In the genomic region with DNA sequence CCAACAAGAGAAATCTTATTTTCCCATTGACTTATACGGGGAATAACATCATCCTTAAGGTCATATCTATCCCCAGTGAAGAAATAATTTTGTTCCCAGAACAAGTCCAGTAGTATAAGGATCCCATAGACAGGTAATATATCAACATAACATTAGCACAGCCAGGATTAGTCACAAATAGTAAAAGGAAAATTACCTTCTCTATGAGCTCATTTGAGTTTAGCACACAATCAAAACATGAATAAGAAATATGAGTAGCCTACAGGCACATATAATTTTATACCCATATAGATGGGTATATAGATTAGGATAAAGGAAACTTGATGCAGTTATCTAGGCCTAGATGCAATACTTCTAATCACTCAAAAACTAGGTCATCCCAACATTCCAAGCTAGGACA, we compare ENCODE assay signal across 22 cellular contexts. TPM values are rescaled to one million over a fixed set of nuclear protein-coding genes. Genes with fewer than 3 reads are reported as not detected.
DNase-seq lines count a peak whose midpoint lies in the region; ATAC-seq and TF ChIP-seq lines count a peak whose summit lies in the region.
"Had no signal": no experiment of that assay in that cellular context is flagged by ENCODE, and none has a peak within 500 bp of the region (broad histone marks: within the 10 kb centered on the region; RNA-seq: fewer than 3 reads in every experiment).

No MANE protein-coding gene starts in this region.

- no peak for TF ChIP-seq CTCF in HEK293 (tag by site-specific recombination; IDR thresholded peaks at IDR 0.05)
- TF ChIP-seq CTCF in RWPE2 (IDR thresholded peaks at IDR 0.05; ENCODE audit: poor library complexity, severe bottlenecking) = no peak
- no peak for TF ChIP-seq CTCF in smooth muscle cell (IDR thresholded peaks at IDR 0.05; ENCODE audit: borderline replicate concordance, insufficient read depth, poor library complexity, severe bottlenecking)
- no peak for TF ChIP-seq CTCF in mucosa of descending colon (IDR thresholded peaks at IDR 0.05)

- H3K36me3 ChIP-seq in HEK293 (ENCODE audit: control insufficient read depth in 2 of 2, insufficient read depth in 1 of 2, low read length in 2 of 2) (no peaks in the 10 kb centered on the region), RWPE2 (ENCODE audit: low read depth) (no peaks in the 10 kb centered on the region), smooth muscle cell (ENCODE audit: low read depth) (no peaks in the 10 kb centered on the region), mucosa of descending colon (ENCODE audit: low read depth) (no peaks in the 10 kb centered on the region)
- H3K36me3 ChIP-seq: BE2C; BLaER1 treated with 17β-estradiol and CSF1 and Interleukin-3, amounts not matched to agents 10 nM and 100 nM had no signal

- H3K4me3 ChIP-seq in HEK293 (ENCODE audit: low read depth, low read length) (no peak overlapping the region), RWPE2 (ENCODE audit: severe bottlenecking) (no peak overlapping the region), smooth muscle cell (no peak overlapping the region), mucosa of descending colon (no peak overlapping the region)
- H3K4me3 ChIP-seq: A549; BLaER1 treated with 17β-estradiol and CSF1 and Interleukin-3, amounts not matched to agents 10 nM and 100 nM; GM23248 had no signal

- ATAC-seq in RWPE2 (ENCODE audit: low read depth) (peak; percentile 41; the same call in 1 of the 3 replicates), mucosa of descending colon (no peak)
- ATAC-seq: A549 had no signal

- H3K4me1 ChIP-seq in HEK293 (ENCODE audit: control insufficient read depth, insufficient read depth, low read length) (no peaks in the 10 kb centered on the region), RWPE2 (ENCODE audit: insufficient read depth, poor library complexity, severe bottlenecking) (peaks cover 24% of the 10 kb centered on the region), smooth muscle cell (ENCODE audit: low read depth) (no peaks in the 10 kb centered on the region), mucosa of descending colon (ENCODE audit: low read depth) (no peaks in the 10 kb centered on the region)
- H3K4me1 ChIP-seq: BE2C, Caco-2 had no signal

- H3K27me3 ChIP-seq in RWPE2 (ENCODE audit: insufficient read depth, poor library complexity, severe bottlenecking) (no peaks in the 10 kb centered on the region), smooth muscle cell (ENCODE audit: low read depth) (no peaks in the 10 kb centered on the region)
- H3K27me3 ChIP-seq: BE2C; BLaER1 treated with 17β-estradiol and CSF1 and Interleukin-3, amounts not matched to agents 10 nM and 100 nM had no signal

- H3K79me2 ChIP-seq in smooth muscle cell (ENCODE audit: low read depth) = no peaks in the 10 kb centered on the region

- WGBS in smooth muscle cell (ENCODE audit: low lambda C conversion rate) = 88% methylated on average over 1 of the region's 1 CpG

- H3K9ac ChIP-seq in smooth muscle cell (ENCODE audit: low read depth) = no peak overlapping the region
- H3K9ac ChIP-seq: BLaER1 treated with 17β-estradiol and CSF1 and Interleukin-3, amounts not matched to agents 10 nM and 100 nM; GM23248 had no signal

- no peak overlapping the region for H2AFZ ChIP-seq in smooth muscle cell (ENCODE audit: low read depth)
- H2AFZ ChIP-seq: GM23248 had no signal

- no peak overlapping the region for H3K27ac ChIP-seq in HEK293 (ENCODE audit: extremely low read depth, low read depth, low read length)
- peak overlapping the region; percentile 86 for H3K27ac ChIP-seq in RWPE2 (ENCODE audit: poor library complexity, severe bottlenecking)
- peak overlapping the region; percentile 86 for H3K27ac ChIP-seq in epithelial cell of prostate
- H3K27ac ChIP-seq in smooth muscle cell (ENCODE audit: low read depth) = peak overlapping the region; percentile 89
- H3K27ac ChIP-seq: A549; BLaER1 treated with 17β-estradiol and CSF1 and Interleukin-3, amounts not matched to agents 10 nM and 100 nM; GM23248 had no signal

- DNase-seq in RWPE2 (ENCODE audit: low spot score) = no peak
- DNase-seq in epithelial cell of prostate (ENCODE audit: low read depth, low spot score) = no peak
- DNase-seq in smooth muscle cell (lab: John Stamatoyannopoulos, UW; ENCODE audit: unreplicated experiment) = no peak
- DNase-seq in mucosa of descending colon = no peak
- no peak for DNase-seq in dermis blood vessel endothelial cell
- DNase-seq in RKO (ENCODE audit: low spot score) = no peak
- DNase-seq: 8988T; ACHN; AML-193; BE2C; Caco-2; CD4-positive, alpha-beta memory T cell; DMS153; DND-41; GM23248; H7; HCEC 1CT had no signal

- no peak overlapping the region for H3K4me2 ChIP-seq in smooth muscle cell
- H3K4me2 ChIP-seq: A549 had no signal

- H3K9me3 ChIP-seq in HEK293 (ENCODE audit: control insufficient read depth, insufficient read depth, low read depth, low read length) = no peaks in the 10 kb centered on the region
- H3K9me3 ChIP-seq in RWPE2 (ENCODE audit: severe bottlenecking) = no peaks in the 10 kb centered on the region
- no peaks in the 10 kb centered on the region for H3K9me3 ChIP-seq in smooth muscle cell (replicated peaks; ENCODE audit: low read depth)
- no peaks in the 10 kb centered on the region for H3K9me3 ChIP-seq in mucosa of descending colon
- H3K9me3 ChIP-seq: A549; BE2C; BLaER1 treated with 17β-estradiol and CSF1 and Interleukin-3, amounts not matched to agents 10 nM and 100 nM; Caco-2 had no signal

- POLR2A ChIA-PET in HEK293 (lab: Yijun Ruan, JAX) = no interaction called here

- no peaks in the 10 kb centered on the region for H3F3A ChIP-seq in smooth muscle cell (ENCODE audit: low read depth)

- CTCF ChIA-PET in HEK293 (lab: Yijun Ruan, JAX) = interaction anchor here (1.3 kb wide), 1 partner anchor 14 kb away, joined by 3 read pairs; no protein-coding TSS in a partner anchor

- H4K20me1 ChIP-seq in smooth muscle cell (ENCODE audit: low read depth) = no peaks in the 10 kb centered on the region
- H4K20me1 ChIP-seq: BLaER1 treated with 17β-estradiol and CSF1 and Interleukin-3, amounts not matched to agents 10 nM and 100 nM had no signal

- intact Hi-C loops in mucosa of descending colon (cut with DNase I, micrococcal nuclease) = no loop called here

TF ChIP-seq in HEK293, 187 proteins besides CTCF, POLR2A, EP300 and RAD21:
- TF ChIP-seq, protein P1, sequence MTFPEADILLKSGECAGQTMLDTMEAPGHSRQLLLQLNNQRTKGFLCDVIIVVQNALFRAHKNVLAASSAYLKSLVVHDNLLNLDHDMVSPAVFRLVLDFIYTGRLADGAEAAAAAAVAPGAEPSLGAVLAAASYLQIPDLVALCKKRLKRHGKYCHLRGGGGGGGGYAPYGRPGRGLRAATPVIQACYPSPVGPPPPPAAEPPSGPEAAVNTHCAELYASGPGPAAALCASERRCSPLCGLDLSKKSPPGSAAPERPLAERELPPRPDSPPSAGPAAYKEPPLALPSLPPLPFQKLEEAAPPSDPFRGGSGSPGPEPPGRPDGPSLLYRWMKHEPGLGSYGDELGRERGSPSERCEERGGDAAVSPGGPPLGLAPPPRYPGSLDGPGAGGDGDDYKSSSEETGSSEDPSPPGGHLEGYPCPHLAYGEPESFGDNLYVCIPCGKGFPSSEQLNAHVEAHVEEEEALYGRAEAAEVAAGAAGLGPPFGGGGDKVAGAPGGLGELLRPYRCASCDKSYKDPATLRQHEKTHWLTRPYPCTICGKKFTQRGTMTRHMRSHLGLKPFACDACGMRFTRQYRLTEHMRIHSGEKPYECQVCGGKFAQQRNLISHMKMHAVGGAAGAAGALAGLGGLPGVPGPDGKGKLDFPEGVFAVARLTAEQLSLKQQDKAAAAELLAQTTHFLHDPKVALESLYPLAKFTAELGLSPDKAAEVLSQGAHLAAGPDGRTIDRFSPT (tag by site-specific recombination; IDR thresholded peaks at IDR 0.05) = 0 out of 2 replicates have a peak, but pooled peaks have one; percentile 31
- TF ChIP-seq ZNF274 (IDR thresholded peaks at IDR 0.05; ENCODE audit: low read length) (no peak), ZNF274 (tag by site-specific recombination; IDR thresholded peaks at IDR 0.05; ENCODE audit: borderline replicate concordance) (no peak), ZNF266 (tag by site-specific recombination; IDR thresholded peaks at IDR 0.05; ENCODE audit: low read depth) (no peak), ZSCAN23 (tag by site-specific recombination; IDR thresholded peaks at IDR 0.05) (no peak)
- TF ChIP-seq, protein P2, sequence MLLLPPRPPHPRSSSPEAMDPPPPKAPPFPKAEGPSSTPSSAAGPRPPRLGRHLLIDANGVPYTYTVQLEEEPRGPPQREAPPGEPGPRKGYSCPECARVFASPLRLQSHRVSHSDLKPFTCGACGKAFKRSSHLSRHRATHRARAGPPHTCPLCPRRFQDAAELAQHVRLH (tag by site-specific recombination; IDR thresholded peaks at IDR 0.05) = no peak

RNA-seq across cellular contexts. Expression of a gene that starts 2.8 kb away (rescaled TPM):
- total RNA-seq in smooth muscle cell = 1.6 TPM in 1 of 2 replicates, not detected in the other
- not detected in 2 replicates for polyA plus RNA-seq in smooth muscle cell
- not detected for total RNA-seq in mucosa of descending colon
- not detected in 2 replicates for total RNA-seq in dermis blood vessel endothelial cell
- total RNA-seq: Caco-2; CD4-positive, alpha-beta memory T cell; GM23248; H1; H7 had no signal
- polyA plus RNA-seq: A549, CD14-positive monocyte, GM23248, H1 had no signal

RNA-seq across cellular contexts. Expression of a gene that starts 30.6 kb away (rescaled TPM):
- total RNA-seq in smooth muscle cell (not detected in 2 replicates), mucosa of descending colon (not detected), dermis blood vessel endothelial cell (not detected in 2 replicates)
- polyA plus RNA-seq in smooth muscle cell = not detected in 2 replicates
- total RNA-seq: Caco-2; CD4-positive, alpha-beta memory T cell; GM23248; H1; H7 had no signal
- polyA plus RNA-seq: A549; CD4-positive, alpha-beta memory T cell; GM23248; H1 had no signal
